In genomic region chr11:44617671-44618461, GRCh38 we compare ENCODE assay signal across 24 cellular contexts. TPM values are rescaled to one million over a fixed set of nuclear protein-coding genes. Genes with fewer than 3 reads are reported as not detected.
DNase-seq lines count a peak whose midpoint lies in the region; ATAC-seq, FAIRE-seq and TF ChIP-seq lines count a peak whose summit lies in the region.
"Had no signal": no experiment of that assay in that cellular context is flagged by ENCODE, and none has a peak within 500 bp of the region (broad histone marks: within the 10 kb centered on the region; RNA-seq: fewer than 3 reads in every experiment).

No MANE protein-coding gene starts in this region.

- H3K9me2 ChIP-seq in Karpas-422 (replicated peaks; ENCODE audit: insufficient read depth, low read length), result no peaks in the 10 kb centered on the region

- H2BK15ac ChIP-seq in H1 (ENCODE audit: low read length), result 0 out of 2 replicates have a peak overlapping the region, but pooled peaks have one; percentile 19

- H2BK20ac ChIP-seq in H1 (ENCODE audit: low read length), result no peak overlapping the region

- H2AK5ac ChIP-seq in H1 (ENCODE audit: low read depth, low read length), result peak overlapping the region; percentile 16; the same call in 1 of the 2 replicates
- H2AK5ac ChIP-seq in trophoblast cell (ENCODE audit: low read length), result no peak overlapping the region

- H3K4me1 Mint-ChIP-seq in activated T-cell treated with anti-CD3 and anti-CD28 coated beads, Interleukin-2, amount 50 U/mL, for 72 hours (ENCODE audit: low read depth), result peaks cover 27% of the 10 kb centered on the region

- POLR2A ChIA-PET in H1 (lab: Charles Lee; ENCODE audit: partially characterized antibody), result interaction anchor here (0.6 to 1.7 kb wide), 2 partner anchors 59 to 363 kb away, joined by 3 to 6 read pairs; no protein-coding TSS in a partner anchor

- H4K5ac ChIP-seq in H1 (ENCODE audit: insufficient read length, low read depth, low read length), result no peak overlapping the region

- H3K79me1 ChIP-seq in H1 (ENCODE audit: low read depth, low read length) (no peaks in the 10 kb centered on the region), trophoblast cell (ENCODE audit: low read length) (no peaks in the 10 kb centered on the region)

- no peak overlapping the region for H3K56ac ChIP-seq in H1 (replicated peaks; ENCODE audit: insufficient read length, low read depth, low read length)

- H3K27ac Mint-ChIP-seq in activated T-cell treated with anti-CD3 and anti-CD28 coated beads, Interleukin-2, amount 50 U/mL, for 72 hours, result no peak overlapping the region
- H3K27ac Mint-ChIP-seq: activated CD4-positive, alpha-beta memory T cell treated with anti-CD3 and anti-CD28 coated beads, Interleukin-2, amount 10 ng/mL, durations not matched to agents 7 days and 5 days had no signal

- TF ChIP-seq POLR2A in H1 (IDR thresholded peaks at IDR 0.05; ENCODE audit: control extremely low read depth in 1 of 2, low read depth in 2 of 2, low read length in 2 of 2), result no peak
- TF ChIP-seq POLR2A in spleen (IDR thresholded peaks at IDR 0.05), result no peak

- H3K4me1 ChIP-seq in Karpas-422 (ENCODE audit: low read length) (peaks cover 40% of the 10 kb centered on the region), H1 (replicated peaks in 1 of 4; ENCODE audit: control insufficient read depth in 3 of 4, insufficient read depth in 4 of 4, low read length in 3 of 4) (peaks cover 0 to 9% (median 1%) of the 10 kb centered on the region in 4 experiments; a peak in 3 of 7 replicates), spleen (peaks cover 10 to 64% (median 53%) of the 10 kb centered on the region in 6 donors), trophoblast cell (ENCODE audit: control insufficient read depth in 1 of 2, insufficient read depth in 2 of 2, low read length in 2 of 2) (no peaks in the 10 kb centered on the region)
- H3K4me1 ChIP-seq: adrenal gland, Caco-2, pancreas had no signal

- intact Hi-C loops in spleen (cut with DNase I; ENCODE audit: low total_unique reads), result loop anchor here (2.0 kb wide), 1 partner anchor 61 kb away; no protein-coding TSS in a partner anchor

- no peak for FAIRE-seq in H1 (lab: Jason Lieb, UNC)
- FAIRE-seq: bronchial epithelial cell, GM19239, pancreas had no signal

- no peaks in the 10 kb centered on the region for H3K9me3 ChIP-seq in Karpas-422 (ENCODE audit: low read length)
- no peaks in the 10 kb centered on the region for H3K9me3 ChIP-seq in H1 (ENCODE audit: insufficient read depth in 2 of 2, low read depth in 1 of 2, low read length in 1 of 2)
- no peaks in the 10 kb centered on the region for H3K9me3 ChIP-seq in spleen
- H3K9me3 ChIP-seq in trophoblast cell (ENCODE audit: insufficient read depth, low read depth, low read length), result no peaks in the 10 kb centered on the region
- H3K9me3 ChIP-seq: adrenal gland, Caco-2, pancreas, tibial artery had no signal

- H3K9me3 Mint-ChIP-seq in activated T-cell treated with anti-CD3 and anti-CD28 coated beads, Interleukin-2, amount 50 U/mL, for 72 hours, result no peaks in the 10 kb centered on the region
- H3K9me3 Mint-ChIP-seq: activated CD4-positive, alpha-beta memory T cell treated with anti-CD3 and anti-CD28 coated beads, Interleukin-2, amount 10 ng/mL, durations not matched to agents 7 days and 5 days; naive thymus-derived CD4-positive, alpha-beta T cell; stimulated activated naive CD8-positive, alpha-beta T cell treated with anti-CD3 and anti-CD28 coated beads, Interleukin-15, Interleukin-2, amounts not matched to agents 100 ng/mL and 50 ng/mL, for 24 hours had no signal

- peak overlapping the region; percentile 63 for H4K91ac ChIP-seq in H1 (replicated peaks; ENCODE audit: insufficient read length, low read length)
- H4K91ac ChIP-seq in trophoblast cell (ENCODE audit: low read depth, low read length), result no peak overlapping the region

- peaks cover 1 to 19% of the 10 kb centered on the region in 2 donors for H3K36me3 Mint-ChIP-seq in activated T-cell treated with anti-CD3 and anti-CD28 coated beads, Interleukin-2, amount 50 U/mL, for 72 hours (ENCODE audit: insufficient read depth in 2 of 2)

- H2BK5ac ChIP-seq in H1 (ENCODE audit: low read depth, low read length), result no peak overlapping the region
- H2BK5ac ChIP-seq in trophoblast cell (ENCODE audit: low read depth, low read length, poor library complexity), result no peak overlapping the region

- no peak overlapping the region for H2AFZ ChIP-seq in Karpas-422 (ENCODE audit: low read length)
- H2AFZ ChIP-seq in H1 (ENCODE audit: low read length), result no peak overlapping the region
- H2AFZ ChIP-seq in trophoblast cell (ENCODE audit: insufficient read depth, low read length, poor library complexity), result no peak overlapping the region

- H4K20me1 ChIP-seq in Karpas-422 (ENCODE audit: insufficient read depth, low read depth, low read length) (no peaks in the 10 kb centered on the region), H1 (replicated peaks in 1 of 2; ENCODE audit: control insufficient read depth in 1 of 2, insufficient read depth in 2 of 2, low read length in 2 of 2) (no peaks in the 10 kb centered on the region)

- H3K4ac ChIP-seq in H1 (replicated peaks; ENCODE audit: insufficient read length, low read depth, low read length), result no peak overlapping the region
- no peak overlapping the region for H3K4ac ChIP-seq in trophoblast cell (ENCODE audit: low read depth, low read length)

- H3K23me2 ChIP-seq in H1 (ENCODE audit: low read depth, low read length), result no peaks in the 10 kb centered on the region

- H3K14ac ChIP-seq in H1 (ENCODE audit: insufficient read length) (no peak overlapping the region), trophoblast cell (ENCODE audit: low read length) (no peak overlapping the region)

- TF ChIP-seq CTCF in H1 (IDR thresholded peaks at IDR 0.05; ENCODE audit: control extremely low read depth in 1 of 3, insufficient read depth in 1 of 3, low read depth in 1 of 3, low read length in 3 of 3) (no peak), spleen (IDR thresholded peaks at IDR 0.05 in 8 of 11, conservative IDR thresholded peaks at IDR 0.05 in 3 of 11) (no peak)

- H3K27me3 ChIP-seq in Karpas-422 (ENCODE audit: low read length), result no peaks in the 10 kb centered on the region
- H3K27me3 ChIP-seq in H1 (replicated peaks in 1 of 4; ENCODE audit: control insufficient read depth in 3 of 4, extremely low read depth in 1 of 4, insufficient read depth in 3 of 4, low read length in 3 of 4), result peaks cover 0 to 9% (median 7%) of the 10 kb centered on the region in 4 experiments; a peak in 4 of 7 replicates
- H3K27me3 ChIP-seq in spleen (replicated peaks in 1 of 7), result no peaks in the 10 kb centered on the region
- no peaks in the 10 kb centered on the region for H3K27me3 ChIP-seq in trophoblast cell (ENCODE audit: insufficient read depth, low read length)
- H3K27me3 ChIP-seq: adrenal gland, pancreas, tibial artery had no signal

- CTCF ChIA-PET in H1 (lab: Charles Lee; ENCODE audit: partially characterized antibody), result interaction anchor here (0.7 to 8.8 kb wide), 56 partner anchors 8 to 513 kb away, joined by 3 to 162 read pairs (median 4); partner anchors contain the start of gene CD82

- H3K27ac ChIP-seq in Karpas-422 (ENCODE audit: low read length), result no peak overlapping the region
- no peak overlapping the region for H3K27ac ChIP-seq in H1 (ENCODE audit: low read depth, low read length)
- H3K27ac ChIP-seq in spleen, result no peak overlapping the region
- H3K27ac ChIP-seq in trophoblast cell (ENCODE audit: low read depth, low read length), result no peak overlapping the region
- H3K27ac ChIP-seq: adrenal gland, pancreas, tibial artery, WERI-Rb-1 had no signal

- H2BK12ac ChIP-seq in H1 (ENCODE audit: low read depth, low read length) (0 out of 2 replicates have a peak overlapping the region, but pooled peaks have one; percentile 5), trophoblast cell (ENCODE audit: low read length) (no peak overlapping the region)

- no peak overlapping the region for H3K4me3 Mint-ChIP-seq in activated T-cell treated with anti-CD3 and anti-CD28 coated beads, Interleukin-2, amount 50 U/mL, for 72 hours
- H3K4me3 Mint-ChIP-seq: activated CD4-positive, alpha-beta memory T cell treated with anti-CD3 and anti-CD28 coated beads, Interleukin-2, amount 10 ng/mL, durations not matched to agents 7 days and 5 days; naive thymus-derived CD4-positive, alpha-beta T cell; stimulated activated naive CD8-positive, alpha-beta T cell treated with anti-CD3 and anti-CD28 coated beads, Interleukin-15, Interleukin-2, amounts not matched to agents 100 ng/mL and 50 ng/mL, for 24 hours had no signal

- no peak overlapping the region for H4K8ac ChIP-seq in H1 (ENCODE audit: extremely low read depth, insufficient read depth, low read length)
- no peak overlapping the region for H4K8ac ChIP-seq in trophoblast cell (ENCODE audit: low read depth, low read length)

- H4K12ac ChIP-seq in trophoblast cell (ENCODE audit: low read depth, low read length), result no peak overlapping the region

- H3K36me3 ChIP-seq in Karpas-422 (ENCODE audit: insufficient read depth, low read length) (no peaks in the 10 kb centered on the region), H1 (ENCODE audit: control insufficient read depth in 2 of 4, insufficient read depth in 4 of 4, low read length in 3 of 4) (no peaks in the 10 kb centered on the region), spleen (peaks cover 0 to 96% (median 32%) of the 10 kb centered on the region in 6 donors), trophoblast cell (ENCODE audit: control insufficient read depth in 1 of 2, insufficient read depth in 2 of 2, low read length in 2 of 2) (no peaks in the 10 kb centered on the region)
- H3K36me3 ChIP-seq: adrenal gland, pancreas, WERI-Rb-1 had no signal

- H3K4me3 ChIP-seq in Karpas-422 (ENCODE audit: low read length) (no peak overlapping the region), H1 (ENCODE audit: extremely low read depth in 1 of 4, insufficient read depth in 2 of 4, low read depth in 3 of 4, low read length in 4 of 4) (no peak overlapping the region), spleen (no peak overlapping the region), trophoblast cell (ENCODE audit: low read depth, low read length) (no peak overlapping the region)
- H3K4me3 ChIP-seq: adrenal gland, pancreas, tibial artery had no signal

- ATAC-seq in activated T-cell treated with anti-CD3 and anti-CD28 coated beads, Interleukin-2, amount 50 U/mL, for 72 hours (replicated peaks in 1 of 2), result no peak
- ATAC-seq in GM19023 (IDR thresholded peaks at IDR 0.05; ENCODE audit: unreplicated experiment), result no peak

- H3K9ac ChIP-seq in Karpas-422 (ENCODE audit: low read length) (no peak overlapping the region), H1 (replicated peaks in 1 of 4; ENCODE audit: extremely low read depth in 1 of 4, low read depth in 3 of 4, low read length in 3 of 4) (no peak overlapping the region), trophoblast cell (ENCODE audit: low read length) (no peak overlapping the region)

- no peaks in the 10 kb centered on the region for H3K27me3 Mint-ChIP-seq in activated T-cell treated with anti-CD3 and anti-CD28 coated beads, Interleukin-2, amount 50 U/mL, for 72 hours (ENCODE audit: low read depth)
- H3K27me3 Mint-ChIP-seq: activated CD4-positive, alpha-beta memory T cell treated with anti-CD3 and anti-CD28 coated beads, Interleukin-2, amount 10 ng/mL, durations not matched to agents 7 days and 5 days; naive thymus-derived CD4-positive, alpha-beta T cell; stimulated activated naive CD8-positive, alpha-beta T cell treated with anti-CD3 and anti-CD28 coated beads, Interleukin-15, Interleukin-2, amounts not matched to agents 100 ng/mL and 50 ng/mL, for 24 hours had no signal

- WGBS in H1 (ENCODE audit: extremely low coverage in 1 of 2, insufficient coverage in 1 of 2, insufficient read length in 1 of 2, insufficient replicate concordance in 2 of 2, low coverage in 1 of 2, low lambda C conversion rate in 2 of 2, missing lambda C conversion rate in 1 of 2), 2 experiments, result 89% methylated on average over 12 of the region's 18 CpGs; no CpG with 5 or more reads in 1 of the 2 experiments
- 88 to 96% (median 90%) methylated on average over 18 of the region's 18 CpGs for WGBS in spleen, 5 donors
- WGBS in trophoblast cell (ENCODE audit: extremely low coverage, insufficient coverage, insufficient read length), result no CpG with 5 or more reads among the region's 18 CpGs

- H3K4me2 ChIP-seq in Karpas-422 (ENCODE audit: low read depth, low read length, poor library complexity, severe bottlenecking) (no peak overlapping the region), H1 (ENCODE audit: insufficient read depth in 1 of 2, low read depth in 2 of 2, low read length in 2 of 2) (no peak overlapping the region), trophoblast cell (ENCODE audit: low read length) (no peak overlapping the region)

- peak; percentile 11 to 14 for DNase-seq in activated T-cell treated with anti-CD3 and anti-CD28 coated beads, Interleukin-2, amount 50 U/mL, for 48 hours
- DNase-seq in activated T-cell treated with anti-CD3 and anti-CD28 coated beads, Interleukin-2, amount 50 U/mL, for 72 hours, result no peak
- DNase-seq in Karpas-422 (peak; percentile 40), H1 (ENCODE audit: low read depth in 1 of 2, low spot score in 2 of 2) (no peak), spleen (peak; percentile 66), amniotic stem cell (lab: John Stamatoyannopoulos, UW) (no peak), trophoblast cell (no peak)
- DNase-seq: activated CD4-positive, alpha-beta memory T cell treated with anti-CD3 and anti-CD28 coated beads, Interleukin-2, amount 10 ng/mL, durations not matched to agents 7 days and 5 days; dermis blood vessel endothelial cell; glutamatergic neuron; NCI-H1048; NCI-H526 treated with DMSO at 0.1 percent for 48 hours; RPMI8226; stimulated activated CD4-positive, alpha-beta T cell treated with anti-CD3 and anti-CD28 coated beads, Interleukin-2, amount 100 ng/mL, for 48 hours had no signal

- no peak for TF ChIP-seq RAD21 in H1 (IDR thresholded peaks at IDR 0.05 in 1 of 2, conservative IDR thresholded peaks at IDR 0.05 in 1 of 2; ENCODE audit: low read depth in 2 of 2, low read length in 2 of 2)

- H2BK120ac ChIP-seq in H1 (replicated peaks; ENCODE audit: low read depth, low read length), result no peak overlapping the region
- H2BK120ac ChIP-seq in trophoblast cell (ENCODE audit: insufficient read depth, low read length, poor library complexity), result no peak overlapping the region

- H3K18ac ChIP-seq in H1 (ENCODE audit: extremely low read depth, low read length), result peak overlapping the region; percentile 38; the same call in 1 of the 2 replicates
- no peak overlapping the region for H3K18ac ChIP-seq in trophoblast cell (ENCODE audit: low read length)

- H3K79me2 ChIP-seq in Karpas-422 (ENCODE audit: low read length), result no peaks in the 10 kb centered on the region
- no peaks in the 10 kb centered on the region for H3K79me2 ChIP-seq in H1 (ENCODE audit: control insufficient read depth in 1 of 2, insufficient read depth in 2 of 2, low read length in 2 of 2)
- no peaks in the 10 kb centered on the region for H3K79me2 ChIP-seq in trophoblast cell (ENCODE audit: control insufficient read depth, insufficient read depth, low read length, poor library complexity)

- H3K23ac ChIP-seq in H1 (ENCODE audit: insufficient read length), result no peak overlapping the region
- no peak overlapping the region for H3K23ac ChIP-seq in trophoblast cell (ENCODE audit: low read length)

- no peak for TF ChIP-seq EP300 in H1 (IDR thresholded peaks at IDR 0.05; ENCODE audit: borderline replicate concordance in 1 of 2, low read depth in 2 of 2, low read length in 2 of 2)

RNA-seq across cellular contexts. Expression of gene CD82, which starts 52.4 kb away (rescaled TPM):
- total RNA-seq in activated T-cell treated with anti-CD3 and anti-CD28 coated beads, Interleukin-2, amount 50 U/mL, for 72 hours, result 100 to 1,000 TPM; 364 to 421 TPM
- total RNA-seq in Karpas-422 (2014; rRNA removed; shearing (Covaris generic); ENCODE audit: low replicate concordance), result 22.2 and 39.5 TPM in 2 replicates
- 7.9 and 8.6 TPM in 2 replicates for total RNA-seq in H1 (2021; fragmentation: NEBNext Ultra II Directional; extraction: Animal tissue kit (Norgen Biotek cat#: 25700))
- polyA plus RNA-seq in H1 (2011; rRNA removed) (10.1 and 10.3 TPM in 2 replicates), spleen (100 to 1,000 TPM in 1 of 3 donors, 10 to 100 TPM in 2; 27.8 to 111 (median 35.3) TPM)
- 11.5 TPM for polyA plus RNA-seq in H1 (2011; cell fraction: cytosol; rRNA removed)
- 5.3 TPM for polyA plus RNA-seq in H1 (2011; cell fraction: nucleus; rRNA removed)
- polyA plus RNA-seq in H1 (2012, experiment 1 of 2), result 6.0 to 11.2 TPM (median 8.8 TPM) in 4 replicates
- polyA plus RNA-seq in H1 (2012, experiment 2 of 2), result 5.3 TPM
- 6.9 TPM for polyA plus RNA-seq in H1 (2013, experiment 1 of 2)
- polyA plus RNA-seq in H1 (2013, experiment 2 of 2), result 7.0 TPM
- 3.8 and 10.3 TPM in 2 replicates for polyA minus RNA-seq in H1 (2011; rRNA and poly(A)+ RNA removed)
- polyA minus RNA-seq in H1 (2011; cell fraction: cytosol; rRNA and poly(A)+ RNA removed), result 6.8 TPM
- polyA minus RNA-seq in H1 (2011; cell fraction: nucleus; rRNA and poly(A)+ RNA removed), result 2.9 TPM
- total RNA-seq in spleen, result 100 to 1,000 TPM in 4 of 7 donors, 10 to 100 TPM in 3; 65.3 to 174 (median 125) TPM
- polyA plus RNA-seq in trophoblast cell (2013), result 0.61 and 1.0 TPM in 2 replicates

Comparison
In these comparisons a context has a peak if more than half of its experiments do, and no peak if none do; other contexts are left out.
1. DNase-seq: peak in activated T-cell treated with anti-CD3 and anti-CD28 coated beads, Interleukin-2, amount 50 U/mL, for 48 hours (2 of 2), Karpas-422 (single experiment) and spleen (single experiment); none in activated T-cell treated with anti-CD3 and anti-CD28 coated beads, Interleukin-2, amount 50 U/mL, for 72 hours (0 of 2), H1 (0 of 2), amniotic stem cell (single experiment) and trophoblast cell (0 of 2).